ENCODE assay signal across 26 cellular contexts in the genomic region with DNA sequence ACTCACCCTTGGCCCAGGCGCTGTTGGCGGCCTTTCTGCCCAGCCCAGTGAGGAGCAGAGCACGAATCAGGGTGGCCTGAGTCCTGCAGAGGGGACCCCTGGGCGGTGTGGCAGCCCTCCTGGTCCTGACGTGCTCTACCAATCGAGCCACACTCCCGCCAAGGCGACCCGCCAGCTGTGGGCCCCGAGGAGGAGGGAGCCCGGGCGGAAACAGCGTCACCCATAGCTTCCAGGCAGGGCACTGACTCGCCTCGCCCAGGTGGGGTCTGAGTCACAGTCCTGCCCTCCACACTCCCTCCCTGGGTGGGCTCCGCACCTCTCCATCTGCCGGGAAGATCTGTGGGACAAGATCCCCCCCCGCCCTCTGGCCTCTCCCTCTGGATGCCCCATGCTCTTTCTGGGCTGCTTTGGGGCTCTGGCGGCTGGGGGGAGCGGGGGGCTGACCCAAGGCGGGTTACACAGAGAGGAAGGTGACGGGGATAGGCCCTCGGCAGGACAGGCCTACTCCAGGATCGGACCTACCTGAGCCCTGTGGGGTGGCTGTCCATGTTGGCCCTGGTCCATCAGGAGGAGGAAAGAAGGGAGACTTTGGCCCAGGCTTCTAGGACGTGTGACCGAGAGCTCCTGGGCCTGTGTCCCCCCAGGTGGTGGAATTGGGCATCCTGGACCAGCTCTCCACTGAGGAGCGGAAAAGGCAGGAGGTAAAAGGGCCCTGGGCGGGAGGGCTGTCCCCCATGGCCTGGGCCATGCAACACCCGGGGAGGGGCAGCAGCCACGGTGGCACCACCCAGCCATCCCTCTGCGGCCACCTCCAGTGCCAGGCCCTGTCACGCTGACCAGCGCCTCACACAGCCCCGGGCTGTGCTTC. TPM values are rescaled to one million over a fixed set of nuclear protein-coding genes. Genes with fewer than 3 reads are reported as not detected.
DNase-seq lines count a peak whose midpoint lies in the region; ATAC-seq and TF ChIP-seq lines count a peak whose summit lies in the region.
"Had no signal": no experiment of that assay in that cellular context is flagged by ENCODE, and none has a peak within 500 bp of the region (broad histone marks: within the 10 kb centered on the region; RNA-seq: fewer than 3 reads in every experiment).

No MANE protein-coding gene starts in this region.

- ATAC-seq in RWPE2 (ENCODE audit: low read depth): peak; percentile 8; the same call in 1 of the 3 replicates
- no peak for ATAC-seq in left ventricle myocardium superior
- no peak for ATAC-seq in HG03378 (IDR thresholded peaks at IDR 0.05; ENCODE audit: unreplicated experiment)
- ATAC-seq in HG03571 (IDR thresholded peaks at IDR 0.05; ENCODE audit: unreplicated experiment): no peak
- ATAC-seq: activated CD8-positive, alpha-beta memory T cell treated with anti-CD3 and anti-CD28 coated beads, Interleukin-2, amount 10 ng/mL, durations not matched to agents 7 days and 5 days; heart right ventricle; SK-N-SH treated with all-trans-retinoic acid at 6 μM for 48 hours had no signal

- no peaks in the 10 kb centered on the region for H3K36me3 Mint-ChIP-seq in CD4-positive, alpha-beta memory T cell
- H3K36me3 Mint-ChIP-seq: activated CD8-positive, alpha-beta memory T cell treated with anti-CD3 and anti-CD28 coated beads, Interleukin-2, amount 10 ng/mL, durations not matched to agents 7 days and 5 days; activated naive CD4-positive, alpha-beta T cell treated with anti-CD3 and anti-CD28 coated beads, Interleukin-2, amount 10 ng/mL, durations not matched to agents 7 days and 5 days had no signal

- H3K4me3 Mint-ChIP-seq in CD4-positive, alpha-beta memory T cell: no peak overlapping the region
- H3K4me3 Mint-ChIP-seq: activated CD4-positive, alpha-beta T cell treated with anti-CD3 and anti-CD28 coated beads, Interleukin-2, amount 10 ng/mL, durations not matched to agents 24 days and 14 days; activated CD8-positive, alpha-beta memory T cell treated with anti-CD3 and anti-CD28 coated beads, Interleukin-2, amount 10 ng/mL, durations not matched to agents 7 days and 5 days; activated naive CD4-positive, alpha-beta T cell treated with anti-CD3 and anti-CD28 coated beads, Interleukin-2, amount 10 ng/mL, durations not matched to agents 7 days and 5 days; activated T-helper 1 cell treated with anti-CD3 and anti-CD28 coated beads, Interleukin-12 subunit alpha, Interleukin-12 subunit beta, Interleukin-2, Interleukin-4 antibody, amounts not matched to agents 30 ng/mL and 10 ng/mL and 1 ng/mL, durations not matched to agents 14 hours and 24 hours and 36 hours; central memory CD8-positive, alpha-beta T cell; H9 had no signal

- H3K4me3 ChIP-seq in BE2C (ENCODE audit: low read depth, low read length) (no peak overlapping the region), RWPE2 (ENCODE audit: severe bottlenecking) (peak overlapping the region; percentile 3), osteoblast (ENCODE audit: insufficient read depth, low read length) (no peak overlapping the region)
- H3K4me3 ChIP-seq in CD4-positive, alpha-beta memory T cell (ENCODE audit: low read length in 2 of 2): no peak overlapping the region
- H3K4me3 ChIP-seq: heart right ventricle, smooth muscle cell, testis had no signal

- H3K9me3 Mint-ChIP-seq in CD4-positive, alpha-beta memory T cell: peaks cover 0 to 2% (median 0%) of the 10 kb centered on the region in 8 donors
- H3K9me3 Mint-ChIP-seq: activated naive CD4-positive, alpha-beta T cell treated with anti-CD3 and anti-CD28 coated beads, Interleukin-2, amount 10 ng/mL, durations not matched to agents 7 days and 5 days; activated T-helper 1 cell treated with anti-CD3 and anti-CD28 coated beads, Interleukin-12 subunit alpha, Interleukin-12 subunit beta, Interleukin-2, Interleukin-4 antibody, amounts not matched to agents 30 ng/mL and 10 ng/mL and 1 ng/mL, durations not matched to agents 14 hours and 24 hours and 36 hours; central memory CD8-positive, alpha-beta T cell; H9 had no signal

- CTCF ChIA-PET in CD4-positive, alpha-beta memory T cell (lab: Charles Lee; ENCODE audit: partially characterized antibody): no interaction called here

- TF ChIP-seq CTCF in BE2C (IDR thresholded peaks at IDR 0.05; ENCODE audit: low read depth, low read length): no peak
- no peak for TF ChIP-seq CTCF in RWPE2 (IDR thresholded peaks at IDR 0.05; ENCODE audit: poor library complexity, severe bottlenecking)
- no peak for TF ChIP-seq CTCF in osteoblast (IDR thresholded peaks at IDR 0.05; ENCODE audit: extremely low read depth, low read depth, low read length)

- intact Hi-C loops in left ventricle myocardium superior (cut with micrococcal nuclease): no loop called here
- intact Hi-C loops in CD4-positive, alpha-beta memory T cell (cut with micrococcal nuclease): no loop called here

- no peaks in the 10 kb centered on the region for H3K4me1 Mint-ChIP-seq in CD4-positive, alpha-beta memory T cell
- H3K4me1 Mint-ChIP-seq: activated CD8-positive, alpha-beta memory T cell treated with anti-CD3 and anti-CD28 coated beads, Interleukin-2, amount 10 ng/mL, durations not matched to agents 7 days and 5 days; activated naive CD4-positive, alpha-beta T cell treated with anti-CD3 and anti-CD28 coated beads, Interleukin-2, amount 10 ng/mL, durations not matched to agents 7 days and 5 days; central memory CD8-positive, alpha-beta T cell had no signal

- no peak overlapping the region for H2AFZ ChIP-seq in osteoblast (ENCODE audit: low read length)

- POLR2A ChIA-PET in CD4-positive, alpha-beta memory T cell (lab: Charles Lee; ENCODE audit: partially characterized antibody): no interaction called here

- peaks cover 3% of the 10 kb centered on the region; the same call in 1 of the 2 replicates for H3K4me1 ChIP-seq in BE2C
- peaks cover 58% of the 10 kb centered on the region for H3K4me1 ChIP-seq in RWPE2 (ENCODE audit: insufficient read depth, poor library complexity, severe bottlenecking)
- peaks cover 9% of the 10 kb centered on the region for H3K4me1 ChIP-seq in osteoblast (ENCODE audit: insufficient read depth, low read length)
- H3K4me1 ChIP-seq in CD4-positive, alpha-beta memory T cell (ENCODE audit: insufficient read depth, low read length): no peaks in the 10 kb centered on the region

- H3K4me2 ChIP-seq in osteoblast (ENCODE audit: insufficient read depth, low read length): no peak overlapping the region
- H3K4me2 ChIP-seq: smooth muscle cell had no signal

- no peaks in the 10 kb centered on the region for H3K79me2 ChIP-seq in osteoblast (ENCODE audit: insufficient read depth, low read length)

- H3K36me3 ChIP-seq in BE2C (no peaks in the 10 kb centered on the region), RWPE2 (ENCODE audit: low read depth) (peaks cover 7% of the 10 kb centered on the region; the same call in 1 of the 2 replicates), osteoblast (ENCODE audit: insufficient read depth, low read length) (no peaks in the 10 kb centered on the region)
- no peaks in the 10 kb centered on the region for H3K36me3 ChIP-seq in CD4-positive, alpha-beta memory T cell (ENCODE audit: insufficient read depth, low read length)
- H3K36me3 ChIP-seq: heart right ventricle had no signal

- H3K27ac Mint-ChIP-seq in CD4-positive, alpha-beta memory T cell: no peak overlapping the region
- H3K27ac Mint-ChIP-seq: activated CD4-positive, alpha-beta T cell treated with anti-CD3 and anti-CD28 coated beads, Interleukin-2, amount 10 ng/mL, durations not matched to agents 24 days and 14 days; activated CD8-positive, alpha-beta memory T cell treated with anti-CD3 and anti-CD28 coated beads, Interleukin-2, amount 10 ng/mL, durations not matched to agents 7 days and 5 days; activated naive CD4-positive, alpha-beta T cell treated with anti-CD3 and anti-CD28 coated beads, Interleukin-2, amount 10 ng/mL, durations not matched to agents 7 days and 5 days; activated T-helper 1 cell treated with anti-CD3 and anti-CD28 coated beads, Interleukin-12 subunit alpha, Interleukin-12 subunit beta, Interleukin-2, Interleukin-4 antibody, amounts not matched to agents 30 ng/mL and 10 ng/mL and 1 ng/mL, durations not matched to agents 14 hours and 24 hours and 36 hours had no signal

- H3K27ac ChIP-seq in RWPE2 (ENCODE audit: poor library complexity, severe bottlenecking): peak overlapping the region; percentile 28
- no peak overlapping the region for H3K27ac ChIP-seq in osteoblast (ENCODE audit: low read depth, low read length)
- H3K27ac ChIP-seq in CD4-positive, alpha-beta memory T cell (ENCODE audit: low read depth, low read length): no peak overlapping the region
- H3K27ac ChIP-seq: C4-2B, heart right ventricle, testis had no signal

- no peaks in the 10 kb centered on the region for H4K20me1 ChIP-seq in osteoblast (ENCODE audit: insufficient read depth, low read length)

- H3K27me3 ChIP-seq in BE2C: no peaks in the 10 kb centered on the region
- H3K27me3 ChIP-seq in RWPE2 (ENCODE audit: insufficient read depth, poor library complexity, severe bottlenecking): no peaks in the 10 kb centered on the region
- peaks cover 6% of the 10 kb centered on the region for H3K27me3 ChIP-seq in osteoblast (ENCODE audit: insufficient read depth, low read length)
- H3K27me3 ChIP-seq in CD4-positive, alpha-beta memory T cell (ENCODE audit: insufficient read depth, low read length): no peaks in the 10 kb centered on the region
- H3K27me3 ChIP-seq: heart right ventricle, testis had no signal

- DNase-seq in BE2C (peak; percentile 2), RWPE2 (ENCODE audit: low spot score) (no peak), left ventricle myocardium superior (peak; percentile 20), osteoblast (ENCODE audit: insufficient read length, low spot score, missing footprints) (peak; percentile 82), SK-N-DZ (ENCODE audit: low spot score) (no peak)
- no peak for DNase-seq in CD4-positive, alpha-beta memory T cell
- DNase-seq: activated CD4-positive, alpha-beta T cell treated with anti-CD3 and anti-CD28 coated beads, Interleukin-2, amount 10 ng/mL, durations not matched to agents 24 days and 14 days; activated CD8-positive, alpha-beta memory T cell treated with anti-CD3 and anti-CD28 coated beads, Interleukin-2, amount 10 ng/mL, durations not matched to agents 7 days and 5 days; activated naive CD4-positive, alpha-beta T cell treated with anti-CD3 and anti-CD28 coated beads, Interleukin-2, amount 10 ng/mL, durations not matched to agents 7 days and 5 days; H9; Karpas-422; MV-4-11; NCI-H146; NCI-H2171; NCI-H69; stimulated activated CD4-positive, alpha-beta T cell treated with anti-CD3 and anti-CD28 coated beads, Interleukin-4, amount 100 ng/mL, for 4 hours; stimulated activated naive CD4-positive, alpha-beta T cell; testis had no signal

- H3K27me3 Mint-ChIP-seq in CD4-positive, alpha-beta memory T cell: peaks cover 0 to 5% of the 10 kb centered on the region in 2 donors
- H3K27me3 Mint-ChIP-seq: activated CD4-positive, alpha-beta T cell treated with anti-CD3 and anti-CD28 coated beads, Interleukin-2, amount 10 ng/mL, durations not matched to agents 24 days and 14 days; activated CD8-positive, alpha-beta memory T cell treated with anti-CD3 and anti-CD28 coated beads, Interleukin-2, amount 10 ng/mL, durations not matched to agents 7 days and 5 days; activated naive CD4-positive, alpha-beta T cell treated with anti-CD3 and anti-CD28 coated beads, Interleukin-2, amount 10 ng/mL, durations not matched to agents 7 days and 5 days had no signal

- H3K9me3 ChIP-seq in BE2C: no peaks in the 10 kb centered on the region
- no peaks in the 10 kb centered on the region for H3K9me3 ChIP-seq in RWPE2 (ENCODE audit: severe bottlenecking)
- no peaks in the 10 kb centered on the region for H3K9me3 ChIP-seq in osteoblast (ENCODE audit: low read depth, low read length)
- H3K9me3 ChIP-seq in CD4-positive, alpha-beta memory T cell (ENCODE audit: control insufficient read depth in 1 of 2, low read length in 2 of 2): no peaks in the 10 kb centered on the region
- H3K9me3 ChIP-seq: heart right ventricle, testis had no signal

RNA-seq across cellular contexts. Expression of gene ARHGEF16, which starts 14.0 kb away (rescaled TPM):
- 4.8 TPM for polyA plus RNA-seq in BE2C (2012; ENCODE audit: insufficient read depth, insufficient read length, low read depth)
- total RNA-seq in left ventricle myocardium superior (1.7 TPM), osteoblast (not detected in 2 replicates)
- 1.9 and 2.3 TPM in 2 replicates for polyA plus RNA-seq in SK-N-DZ (2014; cell fraction: cytosol; rRNA removed)
- polyA plus RNA-seq in SK-N-DZ (2014; cell fraction: nucleus; rRNA removed): 5.9 and 8.2 TPM in 2 replicates
- total RNA-seq in CD4-positive, alpha-beta memory T cell: under 1 TPM; 0.20 to 0.22 TPM
- under 1 TPM in 1 of 2 donors, not detected in 1; 0.16 TPM for polyA plus RNA-seq in CD4-positive, alpha-beta memory T cell
- total RNA-seq: activated CD4-positive, alpha-beta T cell treated with anti-CD3 and anti-CD28 coated beads, Interleukin-2, amount 10 ng/mL, durations not matched to agents 24 days and 14 days; activated CD8-positive, alpha-beta memory T cell treated with anti-CD3 and anti-CD28 coated beads, Interleukin-2, amount 10 ng/mL, durations not matched to agents 7 days and 5 days; activated T-helper 1 cell treated with anti-CD3 and anti-CD28 coated beads, Interleukin-12 subunit alpha, Interleukin-12 subunit beta, Interleukin-2, Interleukin-4 antibody, amounts not matched to agents 30 ng/mL and 10 ng/mL and 1 ng/mL, durations not matched to agents 14 hours and 24 hours and 36 hours had no signal

Comparison
In these comparisons a context has a peak if more than half of its experiments do, and no peak if none do; other contexts are left out.
1. DNase-seq: peak in BE2C (single experiment), left ventricle myocardium superior (single experiment) and osteoblast (single experiment); none in RWPE2 (single experiment), SK-N-DZ (single experiment) and CD4-positive, alpha-beta memory T cell (0 of 5).